In genomic region chr10:100346351-100346764, GRCh38 we compare ENCODE assay signal across 8 cellular contexts. TPM values are rescaled to one million over a fixed set of nuclear protein-coding genes. Genes with fewer than 3 reads are reported as not detected.
DNase-seq lines count a peak whose midpoint lies in the region; ATAC-seq and TF ChIP-seq lines count a peak whose summit lies in the region.

No MANE protein-coding gene starts in this region.

- H3K4me3 ChIP-seq in epithelial cell of esophagus (ENCODE audit: low read length) (peak overlapping the region; percentile 91), mucosa of descending colon (peak overlapping the region; percentile 18)

- intact Hi-C loops in mucosa of descending colon (cut with DNase I, micrococcal nuclease) = no loop called here

- H3K4me1 ChIP-seq in mucosa of descending colon (ENCODE audit: low read depth) = peaks cover 16% of the 10 kb centered on the region

- peak; percentile 48 for DNase-seq in AG08395 (ENCODE audit: low spot score)
- DNase-seq in NCI-H510A (lab: John Stamatoyannopoulos, UW) = peak; percentile 66
- peak; percentile 16 for DNase-seq in activated CD8-positive, alpha-beta memory T cell treated with anti-CD3 and anti-CD28 coated beads, Interleukin-2, amount 50 U/mL, for 1 hour (ENCODE audit: extremely low read depth)
- peak; percentile 69 for DNase-seq in epithelial cell of esophagus (ENCODE audit: low read depth)
- DNase-seq in mucosa of descending colon = peak; percentile 59 to 86 (median 78)
- peak; percentile 66 for DNase-seq in stimulated activated CD8-positive, alpha-beta memory T cell treated with anti-CD3 and anti-CD28 coated beads, Interleukin-4, amount 100 ng/mL, for 24 hours (ENCODE audit: low read depth)

- no peaks in the 10 kb centered on the region for H3K9me3 ChIP-seq in mucosa of descending colon

- TF ChIP-seq CTCF in epithelial cell of esophagus (IDR thresholded peaks at IDR 0.05; ENCODE audit: insufficient read depth, low read depth, low read length, missing control alignments) (no peak), mucosa of descending colon (IDR thresholded peaks at IDR 0.05) (no peak)

- peak; percentile 33 for ATAC-seq in GM18858 (IDR thresholded peaks at IDR 0.05; ENCODE audit: unreplicated experiment)
- ATAC-seq in HG03095 (IDR thresholded peaks at IDR 0.05; ENCODE audit: unreplicated experiment) = peak; percentile 45
- ATAC-seq in mucosa of descending colon = peak; percentile 58

- H3K36me3 ChIP-seq in mucosa of descending colon (ENCODE audit: low read depth) = no peaks in the 10 kb centered on the region

RNA-seq across cellular contexts. Expression of gene SCD, which starts 0.7 kb away (rescaled TPM):
- 100 to 1,000 TPM in 1 of 3 donors, 10 to 100 TPM in 2; 40.7 to 108 (median 83.5) TPM for total RNA-seq in mucosa of descending colon

RNA-seq across cellular contexts. Expression of gene PKD2L1, which starts 16.3 kb away (rescaled TPM):
- under 1 TPM in 2 of 3 donors, not detected in 1; 0.22 to 0.60 TPM for total RNA-seq in mucosa of descending colon

RNA-seq across cellular contexts. Expression of gene BLOC1S2, which starts 59.9 kb away (rescaled TPM):
- total RNA-seq in mucosa of descending colon = 10 to 100 TPM; 17.1 to 23.8 (median 18.9) TPM

Comparison
In these comparisons a context has a peak if more than half of its experiments do, and no peak if none do; other contexts are left out.
1. Peak in every context shown above with its lines: DNase-seq, ATAC-seq and H3K4me3 ChIP-seq.
2. DNase-seq: peak in every context shown above with its lines; median percentile 78 in mucosa of descending colon; 69 in epithelial cell of esophagus; 66 in NCI-H510A; 66 in stimulated activated CD8-positive, alpha-beta memory T cell treated with anti-CD3 and anti-CD28 coated beads, Interleukin-4, amount 100 ng/mL, for 24 hours; 48 in AG08395; 16 in activated CD8-positive, alpha-beta memory T cell treated with anti-CD3 and anti-CD28 coated beads, Interleukin-2, amount 50 U/mL, for 1 hour.